8 cellular contexts compared by ENCODE assay signal in genomic region chr3:48656841-48657281, GRCh38. TPM values are rescaled to one million over a fixed set of nuclear protein-coding genes. Genes with fewer than 3 reads are reported as not detected.
A peak's percentile ranks its signal among the peaks of the same experiment; 100 is the strongest.
DNase-seq lines count a peak whose midpoint lies in the region; ATAC-seq, FAIRE-seq and TF ChIP-seq lines count a peak whose summit lies in the region.

No MANE protein-coding gene starts in this region.

- H3K4me2 ChIP-seq in HepG2 (ENCODE audit: low read depth, low read length): no peak overlapping the region

- H3K27ac ChIP-seq in right lobe of liver: peak overlapping the region in 1 of 3 donors; percentile 28
- no peak overlapping the region for H3K27ac ChIP-seq in HepG2 (ENCODE audit: extremely low read length, insufficient read depth, low read length)
- H3K27ac ChIP-seq in body of pancreas: peak overlapping the region; percentile 27 to 87 (median 77)

- peaks cover 6% of the 10 kb centered on the region for H4K20me1 ChIP-seq in HepG2 (ENCODE audit: insufficient read depth, low read length)

- H3K4me3 Mint-ChIP-seq in natural killer cell treated with Interleukin-12 subunit alpha and Interleukin-12 subunit beta and Interleukin-15 and Interleukin-18, amount 100 ng/mL, for 72 hours: peak overlapping the region; percentile 71

- H3K4me1 Mint-ChIP-seq in natural killer cell treated with Interleukin-12 subunit alpha and Interleukin-12 subunit beta and Interleukin-15 and Interleukin-18, amount 100 ng/mL, for 72 hours (ENCODE audit: low read depth in 2 of 2): peaks cover 10 to 21% of the 10 kb centered on the region in 2 donors

- H3K9me3 ChIP-seq in right lobe of liver (no peaks in the 10 kb centered on the region), HepG2 (ENCODE audit: low read length) (no peaks in the 10 kb centered on the region), body of pancreas (no peaks in the 10 kb centered on the region)

- DNase-seq in right lobe of liver: no peak
- DNase-seq in HepG2 (ENCODE audit: low spot score): no peak
- DNase-seq in body of pancreas: no peak
- DNase-seq in natural killer cell treated with Interleukin-12 subunit alpha and Interleukin-12 subunit beta and Interleukin-15 and Interleukin-18, amount 100 ng/mL, for 72 hours (ENCODE audit: low spot score): no peak
- DNase-seq in effector CD8-positive, alpha-beta T cell (lab: John Stamatoyannopoulos, UW): no peak
- no peak for DNase-seq in kidney tubule cell (ENCODE audit: low spot score)
- DNase-seq in DMS114 treated with DMSO at 0.1 percent for 48 hours (lab: John Stamatoyannopoulos, UW; ENCODE audit: unreplicated experiment): no peak
- no peak for DNase-seq in COLO668 (lab: John Stamatoyannopoulos, UW; ENCODE audit: unreplicated experiment)

- H3K9ac ChIP-seq in HepG2 (ENCODE audit: insufficient read depth, low read depth, low read length): no peak overlapping the region

- peak overlapping the region; percentile 61 to 65 (median 64) for H3K4me3 ChIP-seq in right lobe of liver
- H3K4me3 ChIP-seq in HepG2 (replicated peaks in 1 of 3; ENCODE audit: insufficient read depth in 1 of 3, low read depth in 2 of 3, low read length in 3 of 3): no peak overlapping the region
- no peak overlapping the region for H3K4me3 ChIP-seq in body of pancreas

- TF ChIP-seq POLR2A in right lobe of liver (IDR thresholded peaks at IDR 0.05) (no peak), HepG2 (IDR thresholded peaks at IDR 0.05; ENCODE audit: insufficient read depth in 1 of 2, low read depth in 2 of 2, low read length in 2 of 2) (no peak), body of pancreas (IDR thresholded peaks at IDR 0.05) (no peak)

- CTCF ChIA-PET in HepG2 (lab: Yijun Ruan, JAX; ENCODE audit: low intra/inter-chr PET ratio, low total read pairs): no interaction called here

- POLR2A ChIA-PET in HepG2 (lab: Yijun Ruan, JAX): interaction anchor here (1.3 to 3.9 kb wide), 2 partner anchors 21 to 33 kb away, joined by 5 to 10 read pairs; partner anchors contain the start of gene SLC26A6

- 57% methylated on average over 11 of the region's 45 CpGs for WGBS in right lobe of liver (ENCODE audit: insufficient coverage, low coverage, low lambda C conversion rate, missing lambda C conversion rate)
- WGBS in HepG2 (ENCODE audit: low lambda C conversion rate): 95% methylated on average over 33 of the region's 45 CpGs
- WGBS in body of pancreas, 2 donors: 55 to 56% methylated on average over 19 to 45 of the region's 45 CpGs

- no peaks in the 10 kb centered on the region for H3K36me3 Mint-ChIP-seq in natural killer cell treated with Interleukin-12 subunit alpha and Interleukin-12 subunit beta and Interleukin-15 and Interleukin-18, amount 100 ng/mL, for 72 hours

- no peak for TF ChIP-seq CTCF in right lobe of liver (IDR thresholded peaks at IDR 0.05)
- no peak for TF ChIP-seq CTCF in HepG2 (CRISPR knock-in tag; IDR thresholded peaks at IDR 0.05)
- TF ChIP-seq CTCF in body of pancreas (IDR thresholded peaks at IDR 0.05): no peak

- peaks cover 0 to 3% of the 10 kb centered on the region in 2 donors for H3K27me3 ChIP-seq in right lobe of liver
- H3K27me3 ChIP-seq in HepG2 (ENCODE audit: control insufficient read depth in 1 of 2, insufficient read depth in 2 of 2, low read length in 2 of 2): no peaks in the 10 kb centered on the region
- no peaks in the 10 kb centered on the region for H3K27me3 ChIP-seq in body of pancreas

- no peak for TF ChIP-seq RAD21 in HepG2 (CRISPR knock-in tag; IDR thresholded peaks at IDR 0.05)

- BruUV-seq in HepG2 (replicated peaks; lab: Mats Ljungman, UMichigan): no TSS peak

- no peak for TF ChIP-seq EP300 in HepG2 (IDR thresholded peaks at IDR 0.05; ENCODE audit: low read depth in 2 of 2, low read length in 2 of 2)
- TF ChIP-seq EP300 in HepG2 (CRISPR knock-in tag; IDR thresholded peaks at IDR 0.05; ENCODE audit: borderline replicate concordance): no peak

- H2AFZ ChIP-seq in HepG2 (ENCODE audit: low read length): no peak overlapping the region

- peaks cover 0 to 6% (median 0%) of the 10 kb centered on the region in 4 donors for H3K4me1 ChIP-seq in right lobe of liver
- H3K4me1 ChIP-seq in HepG2 (ENCODE audit: insufficient read depth, low read length): peaks cover 17% of the 10 kb centered on the region
- H3K4me1 ChIP-seq in body of pancreas: peaks cover 16% of the 10 kb centered on the region

- no peaks in the 10 kb centered on the region for H3K9me3 Mint-ChIP-seq in natural killer cell treated with Interleukin-12 subunit alpha and Interleukin-12 subunit beta and Interleukin-15 and Interleukin-18, amount 100 ng/mL, for 72 hours

- intact Hi-C loops in right lobe of liver (cut with DNase I) (no loop called here), HepG2 (cut with micrococcal nuclease; ENCODE audit: unreplicated experiment) (no loop called here), body of pancreas (cut with DNase I) (no loop called here)

- ATAC-seq in right lobe of liver (peak in 1 of 4 donors; percentile 2), HepG2 (no peak), body of pancreas (no peak)
- ATAC-seq in natural killer cell treated with Interleukin-12 subunit alpha and Interleukin-12 subunit beta and Interleukin-15 and Interleukin-18, amount 100 ng/mL, for 72 hours: peak in 1 of 2 donors; percentile 10

- no peaks in the 10 kb centered on the region for H3K36me3 ChIP-seq in right lobe of liver
- H3K36me3 ChIP-seq in HepG2 (replicated peaks in 1 of 2; ENCODE audit: control insufficient read depth in 1 of 2, insufficient read depth in 2 of 2, low read length in 2 of 2): peaks cover 1 to 3% of the 10 kb centered on the region in 2 experiments; a peak in 2 of 5 replicates
- no peaks in the 10 kb centered on the region for H3K36me3 ChIP-seq in body of pancreas (replicated peaks in 1 of 2; ENCODE audit: insufficient read depth in 1 of 2, low read depth in 2 of 2)

- peak overlapping the region in 1 of 2 donors; percentile 47 for H3K27ac Mint-ChIP-seq in natural killer cell treated with Interleukin-12 subunit alpha and Interleukin-12 subunit beta and Interleukin-15 and Interleukin-18, amount 100 ng/mL, for 72 hours

- no peak for FAIRE-seq in HepG2 (lab: Jason Lieb, UNC)

- in situ Hi-C loops in HepG2 (cut with HindIII; ENCODE audit: extremely low pct_ligation_motif_present, low pct_unique_long_range_greater_than_20kb): no loop called here

- no peaks in the 10 kb centered on the region for H3K79me2 ChIP-seq in HepG2 (ENCODE audit: insufficient read depth, low read length)

- peaks cover 0 to 3% of the 10 kb centered on the region in 2 donors for H3K27me3 Mint-ChIP-seq in natural killer cell treated with Interleukin-12 subunit alpha and Interleukin-12 subunit beta and Interleukin-15 and Interleukin-18, amount 100 ng/mL, for 72 hours

RNA-seq across cellular contexts. Expression of gene CELSR3, which starts 5.8 kb away (rescaled TPM):
- total RNA-seq in right lobe of liver (under 1 TPM; 0.15 to 0.68 (median 0.34) TPM), HepG2 (2016; rRNA removed; fragmentation: Illumina TruSeq; extraction: Trizol) (3.2 and 5.4 TPM in 2 replicates), body of pancreas (1 to 10 TPM in 1 of 2 donors, under 1 TPM in 1; 0.66 to 2.6 TPM)
- total RNA-seq in HepG2 (2016; cell fraction: cytosol; rRNA removed; fragmentation: Illumina TruSeq; extraction: Trizol; ENCODE audit: low read depth): 0.35 and 0.51 TPM in 2 replicates
- 2.7 and 5.4 TPM in 2 replicates for total RNA-seq in HepG2 (2016; cell fraction: insoluble cytoplasmic fraction; rRNA removed; fragmentation: Illumina TruSeq; extraction: Trizol)
- 1.1 and 1.2 TPM in 2 replicates for total RNA-seq in HepG2 (2016; cell fraction: membrane; rRNA removed; fragmentation: Illumina TruSeq; extraction: Trizol)
- 7.5 and 9.6 TPM in 2 replicates for total RNA-seq in HepG2 (2016; cell fraction: nucleus; rRNA removed; fragmentation: Illumina TruSeq; extraction: Trizol)
- polyA plus RNA-seq in HepG2 (2011; rRNA removed): 6.7 and 8.3 TPM in 2 replicates
- 4.1 and 5.0 TPM in 2 replicates for polyA plus RNA-seq in HepG2 (2011; cell fraction: cytosol; rRNA removed)
- polyA plus RNA-seq in HepG2 (2011; cell fraction: nucleus; rRNA removed): 54.2 and 80.2 TPM in 2 replicates
- polyA plus RNA-seq in HepG2 (2012): 8.0 and 10.5 TPM in 2 replicates
- 0.34 and 0.35 TPM in 2 replicates for polyA plus RNA-seq in HepG2 (2016; cell fraction: cytosol; fragmentation: Illumina TruSeq; extraction: Trizol; ENCODE audit: low read depth)
- 2.4 and 3.0 TPM in 2 replicates for polyA plus RNA-seq in HepG2 (2016; cell fraction: insoluble cytoplasmic fraction; fragmentation: Illumina TruSeq; extraction: Trizol; ENCODE audit: low read depth)
- polyA plus RNA-seq in HepG2 (2016; cell fraction: membrane; fragmentation: Illumina TruSeq; extraction: Trizol; ENCODE audit: low read depth): 0.61 and 0.63 TPM in 2 replicates
- 27.4 and 28.0 TPM in 2 replicates for polyA plus RNA-seq in HepG2 (2016; cell fraction: nucleus; fragmentation: Illumina TruSeq; extraction: Trizol; ENCODE audit: insufficient read depth, low read depth)
- polyA minus RNA-seq in HepG2 (2011; rRNA and poly(A)+ RNA removed; ENCODE audit: low replicate concordance): 6.7 and 18.0 TPM in 2 replicates
- polyA minus RNA-seq in HepG2 (2011; cell fraction: cytosol; rRNA and poly(A)+ RNA removed): 6.9 and 7.0 TPM in 2 replicates
- polyA minus RNA-seq in HepG2 (2011; cell fraction: nucleus; rRNA and poly(A)+ RNA removed): 18.9 and 19.6 TPM in 2 replicates
- 10 to 100 TPM in 1 of 2 donors, 1 to 10 TPM in 1; 4.4 to 20.1 TPM for total RNA-seq in natural killer cell treated with Interleukin-12 subunit alpha and Interleukin-12 subunit beta and Interleukin-15 and Interleukin-18, amount 100 ng/mL, for 72 hours

RNA-seq across cellular contexts. Expression of gene SLC26A6, which starts 21.6 kb away (rescaled TPM):
- total RNA-seq in right lobe of liver (1 to 10 TPM; 6.6 to 9.9 (median 8.6) TPM), HepG2 (2016; rRNA removed; fragmentation: Illumina TruSeq; extraction: Trizol) (10.3 and 40.7 TPM in 2 replicates), body of pancreas (10 to 100 TPM; 17.8 to 35.0 TPM)
- total RNA-seq in HepG2 (2016; cell fraction: cytosol; rRNA removed; fragmentation: Illumina TruSeq; extraction: Trizol; ENCODE audit: low read depth): 8.0 and 8.2 TPM in 2 replicates
- total RNA-seq in HepG2 (2016; cell fraction: insoluble cytoplasmic fraction; rRNA removed; fragmentation: Illumina TruSeq; extraction: Trizol): 9.6 and 38.5 TPM in 2 replicates
- total RNA-seq in HepG2 (2016; cell fraction: membrane; rRNA removed; fragmentation: Illumina TruSeq; extraction: Trizol): 8.3 and 9.4 TPM in 2 replicates
- total RNA-seq in HepG2 (2016; cell fraction: nucleus; rRNA removed; fragmentation: Illumina TruSeq; extraction: Trizol): 50.7 and 62.0 TPM in 2 replicates
- 184 and 298 TPM in 2 replicates for polyA plus RNA-seq in HepG2 (2011; rRNA removed)
- polyA plus RNA-seq in HepG2 (2011; cell fraction: cytosol; rRNA removed): 90.8 and 93.6 TPM in 2 replicates
- polyA plus RNA-seq in HepG2 (2011; cell fraction: nucleus; rRNA removed): 3,075 and 3,281 TPM in 2 replicates
- polyA plus RNA-seq in HepG2 (2012): 163 and 233 TPM in 2 replicates
- polyA plus RNA-seq in HepG2 (2016; cell fraction: cytosol; fragmentation: Illumina TruSeq; extraction: Trizol; ENCODE audit: low read depth): 3.5 and 4.6 TPM in 2 replicates
- polyA plus RNA-seq in HepG2 (2016; cell fraction: insoluble cytoplasmic fraction; fragmentation: Illumina TruSeq; extraction: Trizol; ENCODE audit: low read depth): 6.7 and 9.8 TPM in 2 replicates
- polyA plus RNA-seq in HepG2 (2016; cell fraction: membrane; fragmentation: Illumina TruSeq; extraction: Trizol; ENCODE audit: low read depth): 4.9 and 6.2 TPM in 2 replicates
- polyA plus RNA-seq in HepG2 (2016; cell fraction: nucleus; fragmentation: Illumina TruSeq; extraction: Trizol; ENCODE audit: insufficient read depth, low read depth): 133 and 147 TPM in 2 replicates
- polyA minus RNA-seq in HepG2 (2011; rRNA and poly(A)+ RNA removed; ENCODE audit: low replicate concordance): 56.2 and 422 TPM in 2 replicates
- 79.8 and 100 TPM in 2 replicates for polyA minus RNA-seq in HepG2 (2011; cell fraction: cytosol; rRNA and poly(A)+ RNA removed)
- polyA minus RNA-seq in HepG2 (2011; cell fraction: nucleus; rRNA and poly(A)+ RNA removed): 459 and 526 TPM in 2 replicates
- total RNA-seq in natural killer cell treated with Interleukin-12 subunit alpha and Interleukin-12 subunit beta and Interleukin-15 and Interleukin-18, amount 100 ng/mL, for 72 hours: 10 to 100 TPM; 31.3 to 62.4 TPM

RNA-seq across cellular contexts. Expression of gene NCKIPSD, which starts 28.9 kb away (rescaled TPM):
- total RNA-seq in right lobe of liver (10 to 100 TPM in 4 of 6 experiments, 1 to 10 TPM in 2; 6.8 to 27.3 (median 12.3) TPM), HepG2 (2016; rRNA removed; fragmentation: Illumina TruSeq; extraction: Trizol) (13.5 and 14.3 TPM in 2 replicates), body of pancreas (10 to 100 TPM; 16.6 to 22.1 TPM)
- 4.8 and 5.0 TPM in 2 replicates for total RNA-seq in HepG2 (2016; cell fraction: cytosol; rRNA removed; fragmentation: Illumina TruSeq; extraction: Trizol; ENCODE audit: low read depth)
- 13.6 and 14.6 TPM in 2 replicates for total RNA-seq in HepG2 (2016; cell fraction: insoluble cytoplasmic fraction; rRNA removed; fragmentation: Illumina TruSeq; extraction: Trizol)
- total RNA-seq in HepG2 (2016; cell fraction: membrane; rRNA removed; fragmentation: Illumina TruSeq; extraction: Trizol): 10.8 and 12.0 TPM in 2 replicates
- 12.7 and 17.2 TPM in 2 replicates for total RNA-seq in HepG2 (2016; cell fraction: nucleus; rRNA removed; fragmentation: Illumina TruSeq; extraction: Trizol)
- polyA plus RNA-seq in HepG2 (2011; rRNA removed): 35.2 and 44.2 TPM in 2 replicates
- 25.4 and 38.7 TPM in 2 replicates for polyA plus RNA-seq in HepG2 (2011; cell fraction: cytosol; rRNA removed)
- polyA plus RNA-seq in HepG2 (2011; cell fraction: nucleus; rRNA removed): 79.3 and 90.0 TPM in 2 replicates
- polyA plus RNA-seq in HepG2 (2012): 14.1 and 18.5 TPM in 2 replicates
- 6.3 and 6.6 TPM in 2 replicates for polyA plus RNA-seq in HepG2 (2016; cell fraction: cytosol; fragmentation: Illumina TruSeq; extraction: Trizol; ENCODE audit: low read depth)
- 15.7 and 21.1 TPM in 2 replicates for polyA plus RNA-seq in HepG2 (2016; cell fraction: insoluble cytoplasmic fraction; fragmentation: Illumina TruSeq; extraction: Trizol; ENCODE audit: low read depth)
- polyA plus RNA-seq in HepG2 (2016; cell fraction: membrane; fragmentation: Illumina TruSeq; extraction: Trizol; ENCODE audit: low read depth): 10.6 and 11.9 TPM in 2 replicates
- 26.0 and 26.3 TPM in 2 replicates for polyA plus RNA-seq in HepG2 (2016; cell fraction: nucleus; fragmentation: Illumina TruSeq; extraction: Trizol; ENCODE audit: insufficient read depth, low read depth)
- 68.5 and 115 TPM in 2 replicates for polyA minus RNA-seq in HepG2 (2011; rRNA and poly(A)+ RNA removed; ENCODE audit: low replicate concordance)
- 20.6 and 27.4 TPM in 2 replicates for polyA minus RNA-seq in HepG2 (2011; cell fraction: cytosol; rRNA and poly(A)+ RNA removed)
- 27.7 and 30.7 TPM in 2 replicates for polyA minus RNA-seq in HepG2 (2011; cell fraction: nucleus; rRNA and poly(A)+ RNA removed)
- total RNA-seq in natural killer cell treated with Interleukin-12 subunit alpha and Interleukin-12 subunit beta and Interleukin-15 and Interleukin-18, amount 100 ng/mL, for 72 hours: 10 to 100 TPM; 22.7 to 37.0 TPM

RNA-seq across cellular contexts. Expression of gene TMEM89, which starts 35.3 kb away (rescaled TPM):
- total RNA-seq in right lobe of liver (not detected), HepG2 (2016; rRNA removed; fragmentation: Illumina TruSeq; extraction: Trizol) (0.31 TPM in 1 of 2 replicates, not detected in the other), body of pancreas (not detected)
- total RNA-seq in HepG2 (2016; cell fraction: cytosol; rRNA removed; fragmentation: Illumina TruSeq; extraction: Trizol; ENCODE audit: low read depth): not detected in 2 replicates
- total RNA-seq in HepG2 (2016; cell fraction: insoluble cytoplasmic fraction; rRNA removed; fragmentation: Illumina TruSeq; extraction: Trizol): 0.32 TPM in 1 of 2 replicates, not detected in the other
- total RNA-seq in HepG2 (2016; cell fraction: membrane; rRNA removed; fragmentation: Illumina TruSeq; extraction: Trizol): not detected in 2 replicates
- total RNA-seq in HepG2 (2016; cell fraction: nucleus; rRNA removed; fragmentation: Illumina TruSeq; extraction: Trizol): not detected in 2 replicates
- 0.30 and 0.59 TPM in 2 replicates for polyA plus RNA-seq in HepG2 (2011; rRNA removed)
- polyA plus RNA-seq in HepG2 (2011; cell fraction: cytosol; rRNA removed): not detected in 2 replicates
- 2.5 and 4.9 TPM in 2 replicates for polyA plus RNA-seq in HepG2 (2011; cell fraction: nucleus; rRNA removed)
- 0.25 and 0.27 TPM in 2 replicates for polyA plus RNA-seq in HepG2 (2012)
- polyA plus RNA-seq in HepG2 (2016; cell fraction: cytosol; fragmentation: Illumina TruSeq; extraction: Trizol; ENCODE audit: low read depth): not detected in 2 replicates
- not detected in 2 replicates for polyA plus RNA-seq in HepG2 (2016; cell fraction: insoluble cytoplasmic fraction; fragmentation: Illumina TruSeq; extraction: Trizol; ENCODE audit: low read depth)
- not detected in 2 replicates for polyA plus RNA-seq in HepG2 (2016; cell fraction: membrane; fragmentation: Illumina TruSeq; extraction: Trizol; ENCODE audit: low read depth)
- polyA plus RNA-seq in HepG2 (2016; cell fraction: nucleus; fragmentation: Illumina TruSeq; extraction: Trizol; ENCODE audit: insufficient read depth, low read depth): not detected in 2 replicates
- polyA minus RNA-seq in HepG2 (2011; rRNA and poly(A)+ RNA removed; ENCODE audit: low replicate concordance): 0.68 TPM in 1 of 2 replicates, not detected in the other
- polyA minus RNA-seq in HepG2 (2011; cell fraction: cytosol; rRNA and poly(A)+ RNA removed): not detected in 2 replicates
- polyA minus RNA-seq in HepG2 (2011; cell fraction: nucleus; rRNA and poly(A)+ RNA removed): 1.1 and 2.4 TPM in 2 replicates
- not detected for total RNA-seq in natural killer cell treated with Interleukin-12 subunit alpha and Interleukin-12 subunit beta and Interleukin-15 and Interleukin-18, amount 100 ng/mL, for 72 hours

RNA-seq across cellular contexts. Expression of gene UQCRC1, which starts 47.4 kb away (rescaled TPM):
- 100 to 1,000 TPM; 176 to 329 (median 213) TPM for total RNA-seq in right lobe of liver
- total RNA-seq in HepG2 (2016; rRNA removed; fragmentation: Illumina TruSeq; extraction: Trizol): 273 and 316 TPM in 2 replicates
- total RNA-seq in HepG2 (2016; cell fraction: cytosol; rRNA removed; fragmentation: Illumina TruSeq; extraction: Trizol; ENCODE audit: low read depth): 111 and 125 TPM in 2 replicates
- total RNA-seq in HepG2 (2016; cell fraction: insoluble cytoplasmic fraction; rRNA removed; fragmentation: Illumina TruSeq; extraction: Trizol): 277 and 308 TPM in 2 replicates
- 130 and 146 TPM in 2 replicates for total RNA-seq in HepG2 (2016; cell fraction: membrane; rRNA removed; fragmentation: Illumina TruSeq; extraction: Trizol)
- total RNA-seq in HepG2 (2016; cell fraction: nucleus; rRNA removed; fragmentation: Illumina TruSeq; extraction: Trizol): 180 and 194 TPM in 2 replicates
- polyA plus RNA-seq in HepG2 (2011; rRNA removed): 680 and 772 TPM in 2 replicates
- polyA plus RNA-seq in HepG2 (2011; cell fraction: cytosol; rRNA removed): 928 and 1,184 TPM in 2 replicates
- 761 and 810 TPM in 2 replicates for polyA plus RNA-seq in HepG2 (2011; cell fraction: nucleus; rRNA removed)
- polyA plus RNA-seq in HepG2 (2012): 354 and 462 TPM in 2 replicates
- polyA plus RNA-seq in HepG2 (2016; cell fraction: cytosol; fragmentation: Illumina TruSeq; extraction: Trizol; ENCODE audit: low read depth): 101 and 102 TPM in 2 replicates
- polyA plus RNA-seq in HepG2 (2016; cell fraction: insoluble cytoplasmic fraction; fragmentation: Illumina TruSeq; extraction: Trizol; ENCODE audit: low read depth): 253 and 261 TPM in 2 replicates
- polyA plus RNA-seq in HepG2 (2016; cell fraction: membrane; fragmentation: Illumina TruSeq; extraction: Trizol; ENCODE audit: low read depth): 99.7 and 108 TPM in 2 replicates
- polyA plus RNA-seq in HepG2 (2016; cell fraction: nucleus; fragmentation: Illumina TruSeq; extraction: Trizol; ENCODE audit: insufficient read depth, low read depth): 230 and 250 TPM in 2 replicates
- 1,601 and 2,541 TPM in 2 replicates for polyA minus RNA-seq in HepG2 (2011; rRNA and poly(A)+ RNA removed; ENCODE audit: low replicate concordance)
- polyA minus RNA-seq in HepG2 (2011; cell fraction: cytosol; rRNA and poly(A)+ RNA removed): 429 and 449 TPM in 2 replicates
- polyA minus RNA-seq in HepG2 (2011; cell fraction: nucleus; rRNA and poly(A)+ RNA removed): 214 and 290 TPM in 2 replicates
- total RNA-seq in body of pancreas: 100 to 1,000 TPM in 1 of 2 donors, 10 to 100 TPM in 1; 92.9 to 161 TPM
- 100 to 1,000 TPM; 171 to 211 TPM for total RNA-seq in natural killer cell treated with Interleukin-12 subunit alpha and Interleukin-12 subunit beta and Interleukin-15 and Interleukin-18, amount 100 ng/mL, for 72 hours

Comparison
In these comparisons a context has a peak if more than half of its experiments do, and no peak if none do; other contexts are left out.
1. H3K4me3 ChIP-seq: peak in right lobe of liver (3 of 3); none in HepG2 (0 of 3) and body of pancreas (0 of 2).